ENCODE assay signal across 23 cellular contexts in the genomic region with DNA sequence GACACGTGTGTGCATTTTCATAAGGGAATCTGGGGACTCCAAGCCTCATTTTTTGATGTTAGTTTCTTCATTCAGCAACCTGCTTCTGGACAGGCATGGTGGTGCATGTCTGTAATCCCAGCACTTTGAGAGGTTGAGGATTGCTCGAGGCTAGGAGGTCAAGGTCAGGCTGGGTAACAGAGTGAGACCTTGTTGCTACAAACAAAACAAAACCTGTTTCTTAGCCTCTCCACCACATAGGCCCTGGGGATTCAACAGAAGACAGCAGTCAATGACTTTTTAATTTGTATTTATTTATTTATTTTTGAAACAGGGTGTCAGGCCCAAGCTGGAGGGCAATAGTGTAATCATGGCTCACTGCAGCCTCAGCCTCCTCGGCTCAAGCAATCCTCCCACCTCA.
"Had no signal": no experiment of that assay in that cellular context is flagged by ENCODE, and none has a peak within 500 bp of the region (broad histone marks: within the 10 kb centered on the region; RNA-seq: fewer than 3 reads in every experiment).

No MANE protein-coding gene starts in this region.

- H3K27ac ChIP-seq: adrenal gland, coronary artery, dorsolateral prefrontal cortex, gastrocnemius medialis, parathyroid adenoma, psoas muscle, stomach, thyroid gland had no signal

- FAIRE-seq: islet of Langerhans had no signal

- H3K27me3 ChIP-seq: adrenal gland, dorsolateral prefrontal cortex, gastrocnemius medialis, stomach, thyroid gland had no signal

- ATAC-seq: gastrocnemius medialis; left cardiac atrium; naive thymus-derived CD8-positive, alpha-beta T cell; psoas muscle; stimulated activated naive B cell treated with anti-CD40 and anti-IgM and Interleukin-4, amounts not matched to agents 10 μg/mL and 1 μg/mL and 100 μg/mL, for 72 hours had no signal

- H3K4me3 ChIP-seq: adrenal gland, coronary artery, dorsolateral prefrontal cortex, gastrocnemius medialis, psoas muscle, stomach, thyroid gland had no signal

- H3K36me3 ChIP-seq: adrenal gland, gastrocnemius medialis, stomach, thyroid gland had no signal

- H3K79me2 ChIP-seq: parathyroid adenoma had no signal

- H3K9ac ChIP-seq: parathyroid adenoma had no signal

- H3K9me3 ChIP-seq: adrenal gland, gastrocnemius medialis, psoas muscle, stomach, thyroid gland had no signal

- H2AFZ ChIP-seq: parathyroid adenoma had no signal

- H3K4me1 ChIP-seq: adrenal gland, gastrocnemius medialis, psoas muscle, stomach, thyroid gland had no signal

- DNase-seq: activated CD4-positive, alpha-beta T cell treated with anti-CD3 and anti-CD28 coated beads for 4 hours; activated CD4-positive, alpha-beta T cell treated with anti-CD3 and anti-CD28 coated beads, Interleukin-2, amount 50 U/mL, for 4 hours; activated effector memory CD4-positive, alpha-beta T cell treated with anti-CD3 and anti-CD28 coated beads, Interleukin-2, amount 50 U/mL, for 16 hours; activated naive CD4-positive, alpha-beta T cell treated with anti-CD3 and anti-CD28 coated beads for 36 hours; activated naive CD8-positive, alpha-beta T cell treated with anti-CD3 and anti-CD28 coated beads for 36 hours; adrenal gland; dorsolateral prefrontal cortex; effector memory CD4-positive, alpha-beta T cell; gastrocnemius medialis; glutamatergic neuron; left cardiac atrium; midbrain; naive thymus-derived CD8-positive, alpha-beta T cell; occipital lobe; psoas muscle; stimulated activated CD4-positive, alpha-beta T cell treated with anti-CD3 and anti-CD28 coated beads, Interleukin-15, amount 100 ng/mL, for 24 hours; stimulated activated CD4-positive, alpha-beta T cell treated with anti-CD3 and anti-CD28 coated beads, Interleukin-2, amount 100 ng/mL, for 24 hours; stimulated activated naive B cell treated with anti-CD40 and anti-IgM and Interleukin-4, amounts not matched to agents 10 μg/mL and 1 μg/mL and 100 μg/mL, for 72 hours; stomach; thyroid gland had no signal
